Comparison of ENCODE assay signal across 27 cellular contexts in the genomic region with DNA sequence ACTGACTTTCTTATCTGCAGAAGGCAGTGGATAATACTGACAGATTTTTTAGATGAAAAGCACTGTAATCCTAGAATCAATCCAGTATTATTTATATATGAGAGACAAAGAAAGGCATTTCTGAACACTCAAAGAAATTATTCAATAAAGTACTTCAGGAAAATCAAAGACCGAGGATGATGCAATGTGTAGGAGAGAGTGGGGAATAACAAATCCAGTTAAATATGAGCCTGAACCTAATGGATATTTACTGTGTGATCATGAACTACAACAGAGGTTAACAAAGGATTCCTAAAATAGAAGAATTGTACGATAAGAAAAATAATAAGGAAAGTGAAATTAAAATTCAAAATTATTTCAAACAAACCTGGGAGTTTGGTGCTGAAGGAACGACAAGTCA.
"Had no signal": no experiment of that assay in that cellular context is flagged by ENCODE, and none has a peak within 500 bp of the region (broad histone marks: within the 10 kb centered on the region; RNA-seq: fewer than 3 reads in every experiment).

No MANE protein-coding gene starts in this region.

- H3K9ac ChIP-seq: neural progenitor cell had no signal

- H3K4me2 ChIP-seq: neural progenitor cell had no signal

- H3K4me1 ChIP-seq: pancreas, psoas muscle, right lobe of liver, sigmoid colon, stomach, thyroid gland, upper lobe of left lung, uterus had no signal

- H3K4me3 Mint-ChIP-seq: naive thymus-derived CD4-positive, alpha-beta T cell; natural killer cell; nephron; neural progenitor cell; stimulated activated effector memory CD8-positive, alpha-beta T cell treated with anti-CD3 and anti-CD28 coated beads, Interleukin-12 subunit alpha, Interleukin-12 subunit beta, amount 100 ng/mL, for 72 hours; stimulated activated naive B cell treated with anti-CD40 and anti-IgM and Interleukin-4, amounts not matched to agents 10 μg/mL and 1 μg/mL and 100 μg/mL, for 72 hours; stimulated activated naive CD8-positive, alpha-beta T cell treated with anti-CD3 and anti-CD28 coated beads, Interleukin-15, Interleukin-2, amounts not matched to agents 100 ng/mL and 50 ng/mL, for 24 hours had no signal

- H3K27me3 ChIP-seq: neural progenitor cell, pancreas, right lobe of liver, sigmoid colon, thyroid gland, tibial nerve, upper lobe of left lung, uterus had no signal

- H3K27ac Mint-ChIP-seq: naive thymus-derived CD4-positive, alpha-beta T cell; natural killer cell; nephron; neural progenitor cell; progenitor cell of endocrine pancreas; stimulated activated effector memory CD8-positive, alpha-beta T cell treated with anti-CD3 and anti-CD28 coated beads, Interleukin-12 subunit alpha, Interleukin-12 subunit beta, amount 100 ng/mL, for 72 hours; stimulated activated naive B cell treated with anti-CD40 and anti-IgM and Interleukin-4, amounts not matched to agents 10 μg/mL and 1 μg/mL and 100 μg/mL, for 72 hours; stimulated activated naive CD8-positive, alpha-beta T cell treated with anti-CD3 and anti-CD28 coated beads, Interleukin-15, Interleukin-2, amounts not matched to agents 100 ng/mL and 50 ng/mL, for 24 hours had no signal

- H3K27ac ChIP-seq: neural progenitor cell, pancreas, psoas muscle, right lobe of liver, sigmoid colon, stomach, thoracic aorta, thyroid gland, tibial nerve, upper lobe of left lung, uterus had no signal

- DNase-seq: naive thymus-derived CD4-positive, alpha-beta T cell; natural killer cell; occipital lobe; pancreas; psoas muscle; right cardiac atrium; right lobe of liver; sigmoid colon; small intestine; stimulated activated CD4-positive, alpha-beta T cell treated with anti-CD3 and anti-CD28 coated beads, Interleukin-15, amount 100 ng/mL, for 24 hours; stimulated activated CD4-positive, alpha-beta T cell treated with anti-CD3 and anti-CD28 coated beads, Interleukin-2, amount 100 ng/mL, for 24 hours; stimulated activated CD4-positive, alpha-beta T cell treated with anti-CD3 and anti-CD28 coated beads, Interleukin-2, amount 100 ng/mL, for 48 hours; stimulated activated CD4-positive, alpha-beta T cell treated with anti-CD3 and anti-CD28 coated beads, Interleukin-4, amount 100 ng/mL, for 24 hours; stimulated activated naive B cell treated with anti-CD40 and anti-IgM and Interleukin-4, amounts not matched to agents 10 μg/mL and 1 μg/mL and 100 μg/mL, for 72 hours; stimulated activated naive CD4-positive, alpha-beta T cell treated with Interleukin-2 at 50 U/mL for 16 hours; stomach; thyroid gland; trophoblast cell; upper lobe of left lung; uterus had no signal

- ATAC-seq: naive thymus-derived CD4-positive, alpha-beta T cell; natural killer cell; pancreas; psoas muscle; right cardiac atrium; right lobe of liver; stimulated activated effector memory CD8-positive, alpha-beta T cell treated with anti-CD3 and anti-CD28 coated beads, Interleukin-12 subunit alpha, Interleukin-12 subunit beta, amount 100 ng/mL, for 72 hours; stimulated activated naive B cell treated with anti-CD40 and anti-IgM and Interleukin-4, amounts not matched to agents 10 μg/mL and 1 μg/mL and 100 μg/mL, for 72 hours had no signal

- H3K36me3 ChIP-seq: neural progenitor cell, pancreas, right lobe of liver, sigmoid colon, stomach, thoracic aorta, thyroid gland, tibial nerve, upper lobe of left lung, uterus had no signal

- H2AFZ ChIP-seq: neural progenitor cell had no signal

- H3K36me3 Mint-ChIP-seq: natural killer cell; neural progenitor cell; stimulated activated effector memory CD8-positive, alpha-beta T cell treated with anti-CD3 and anti-CD28 coated beads, Interleukin-12 subunit alpha, Interleukin-12 subunit beta, amount 100 ng/mL, for 72 hours had no signal

- H3K4me1 Mint-ChIP-seq: natural killer cell; stimulated activated effector memory CD8-positive, alpha-beta T cell treated with anti-CD3 and anti-CD28 coated beads, Interleukin-12 subunit alpha, Interleukin-12 subunit beta, amount 100 ng/mL, for 72 hours had no signal

- H3K4me3 ChIP-seq: neural progenitor cell, pancreas, psoas muscle, right lobe of liver, sigmoid colon, stomach, thoracic aorta, thyroid gland, tibial nerve, upper lobe of left lung, uterus had no signal

- H3K9me3 Mint-ChIP-seq: natural killer cell; stimulated activated effector memory CD8-positive, alpha-beta T cell treated with anti-CD3 and anti-CD28 coated beads, Interleukin-12 subunit alpha, Interleukin-12 subunit beta, amount 100 ng/mL, for 72 hours had no signal

- H3K9me3 ChIP-seq: pancreas, psoas muscle, right lobe of liver, sigmoid colon, stomach, thoracic aorta, thyroid gland, upper lobe of left lung, uterus had no signal
